In the genomic region with DNA sequence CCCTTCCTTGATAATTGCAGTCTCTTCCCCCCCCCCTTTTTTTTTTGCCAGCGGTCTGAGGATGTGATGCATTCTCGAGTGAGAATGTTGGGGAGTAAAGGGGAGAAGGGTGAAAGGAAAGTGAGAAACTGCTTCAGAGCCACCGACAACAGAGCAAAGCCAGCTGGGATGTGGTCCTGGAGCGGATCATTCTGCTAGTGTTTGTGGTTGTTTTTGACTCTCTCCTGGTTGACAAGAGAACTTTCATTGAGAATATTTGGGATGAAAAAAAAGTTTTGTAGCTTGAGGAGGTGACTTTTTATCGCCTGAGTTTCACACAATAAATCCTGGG, we compare ENCODE assay signal across 8 cellular contexts. TPM values are rescaled to one million over a fixed set of nuclear protein-coding genes. Genes with fewer than 3 reads are reported as not detected.
DNase-seq lines count a peak whose midpoint lies in the region; ATAC-seq and TF ChIP-seq lines count a peak whose summit lies in the region.

No MANE protein-coding gene starts in this region.

- no peaks in the 10 kb centered on the region for H3K36me3 ChIP-seq in heart left ventricle
- H3K36me3 ChIP-seq in adrenal gland (replicated peaks in 1 of 2): no peaks in the 10 kb centered on the region
- no peaks in the 10 kb centered on the region for H3K36me3 ChIP-seq in upper lobe of right lung

- no peak for ATAC-seq in heart left ventricle
- no peak for ATAC-seq in left ventricle myocardium superior
- no peak for ATAC-seq in upper lobe of right lung

- H3K9me3 ChIP-seq in heart left ventricle (no peaks in the 10 kb centered on the region), adrenal gland (replicated peaks in 1 of 3) (no peaks in the 10 kb centered on the region), upper lobe of right lung (no peaks in the 10 kb centered on the region)

- TF ChIP-seq POLR2A in heart left ventricle (IDR thresholded peaks at IDR 0.05) (no peak), adrenal gland (IDR thresholded peaks at IDR 0.05) (no peak), lower leg skin (IDR thresholded peaks at IDR 0.05) (no peak)

- intact Hi-C loops in heart left ventricle (cut with DNase I) (loop anchor here in 3 of 10 donors (5.0 to 10.0 kb wide), 3 partner anchors 59 to 109 kb away; no protein-coding TSS in a partner anchor), left ventricle myocardium superior (cut with micrococcal nuclease) (no loop called here), adrenal gland (cut with DNase I) (no loop called here), lower leg skin (cut with DNase I; ENCODE audit: low total_unique reads) (no loop called here), upper lobe of right lung (cut with DNase I) (no loop called here)

- 7 to 8% (median 7%) methylated on average over 5 of the region's 5 CpGs for WGBS in heart left ventricle, 4 donors
- 10 to 13% (median 11%) methylated on average over 5 of the region's 5 CpGs for WGBS in adrenal gland, 4 donors
- WGBS in lower leg skin, 2 donors: 10 to 12% methylated on average over 5 of the region's 5 CpGs

- H3K4me1 ChIP-seq in heart left ventricle (peaks cover 0 to 29% (median 15%) of the 10 kb centered on the region in 12 donors), adrenal gland (replicated peaks in 1 of 2) (peaks cover 0 to 5% of the 10 kb centered on the region in 2 donors), upper lobe of right lung (peaks cover 9% of the 10 kb centered on the region)

- no peaks in the 10 kb centered on the region for H3K27me3 ChIP-seq in heart left ventricle
- no peaks in the 10 kb centered on the region for H3K27me3 ChIP-seq in adrenal gland
- no peaks in the 10 kb centered on the region for H3K27me3 ChIP-seq in upper lobe of right lung

- TF ChIP-seq CTCF in heart left ventricle (IDR thresholded peaks at IDR 0.05): no peak
- no peak for TF ChIP-seq CTCF in adrenal gland (IDR thresholded peaks at IDR 0.05)
- no peak for TF ChIP-seq CTCF in lower leg skin (IDR thresholded peaks at IDR 0.05)
- TF ChIP-seq CTCF in upper lobe of right lung (IDR thresholded peaks at IDR 0.05): no peak

- H3K4me3 ChIP-seq in heart left ventricle (peak overlapping the region in 11 of 12 donors; percentile 59 to 99 (median 89)), adrenal gland (peak overlapping the region in 2 of 4 donors; percentile 96), lower leg skin (ENCODE audit: low read depth, poor library complexity, severe bottlenecking) (peak overlapping the region; percentile 100), upper lobe of right lung (peak overlapping the region; percentile 86)

- DNase-seq in heart left ventricle (no peak), left ventricle myocardium superior (no peak), adrenal gland (no peak), lower leg skin (ENCODE audit: low spot score in 2 of 2) (no peak), upper lobe of right lung (no peak), dermis blood vessel endothelial cell (no peak), NCI-H1694 treated with DMSO at 0.1 percent for 48 hours (lab: John Stamatoyannopoulos, UW) (no peak)
- no peak for DNase-seq in activated CD4-positive, alpha-beta T cell treated with anti-CD3 and anti-CD28 coated beads, Interleukin-2, amount 50 U/mL, for 1 hour

- H3K27ac ChIP-seq in heart left ventricle (peak overlapping the region in 11 of 12 donors; percentile 76 to 97 (median 94)), adrenal gland (peak overlapping the region in 3 of 5 donors; percentile 94 to 97 (median 97)), upper lobe of right lung (peak overlapping the region; percentile 93)

RNA-seq across cellular contexts. Expression of a gene that starts 1.3 kb away (rescaled TPM):
- total RNA-seq in heart left ventricle (10 to 100 TPM; 43.8 to 82.0 (median 55.2) TPM), left ventricle myocardium superior (37.8 TPM), adrenal gland (10 to 100 TPM; 49.5 to 91.3 (median 60.9) TPM), lower leg skin (10 to 100 TPM; 27.5 to 48.6 (median 34.3) TPM), upper lobe of right lung (61.6 TPM), dermis blood vessel endothelial cell (36.9 and 39.1 TPM in 2 replicates)
- polyA plus RNA-seq in heart left ventricle (1 to 10 TPM; 6.8 to 9.0 TPM), adrenal gland (10 to 100 TPM in 2 of 3 donors, 1 to 10 TPM in 1; 8.8 to 29.0 (median 11.5) TPM)
